20 cellular contexts compared by ENCODE assay signal in the genomic region with DNA sequence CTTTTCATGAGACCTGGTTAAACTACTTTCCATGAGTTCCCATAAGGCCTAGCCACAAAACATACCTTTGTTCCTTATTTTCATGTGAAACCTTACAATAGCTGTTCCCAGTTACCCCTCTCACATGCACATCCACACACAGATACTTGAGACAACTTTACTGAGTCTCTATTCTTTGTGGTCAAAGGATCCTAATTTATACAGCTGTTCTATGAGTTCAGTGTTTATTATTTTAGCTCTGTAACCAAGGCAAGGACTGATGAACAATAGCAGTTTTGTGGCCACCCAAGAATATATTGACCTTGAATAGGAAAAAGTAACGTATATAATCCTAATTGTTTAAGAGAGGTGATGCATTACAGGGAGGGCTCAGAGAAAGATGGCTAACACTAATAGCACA.
"Had no signal": no experiment of that assay in that cellular context is flagged by ENCODE, and none has a peak within 500 bp of the region (broad histone marks: within the 10 kb centered on the region; RNA-seq: fewer than 3 reads in every experiment).

No MANE protein-coding gene starts in this region.

- H3K4me3 Mint-ChIP-seq: activated CD4-positive, alpha-beta memory T cell treated with anti-CD3 and anti-CD28 coated beads for 36 hours; activated CD4-positive, alpha-beta T cell treated with anti-CD3 and anti-CD28 coated beads for 36 hours; activated naive CD8-positive, alpha-beta T cell; activated T-cell treated with anti-CD3 and anti-CD28 coated beads, Interleukin-2, amount 50 U/mL, for 24 hours; natural killer cell had no signal

- H3K27ac Mint-ChIP-seq: activated CD4-positive, alpha-beta memory T cell treated with anti-CD3 and anti-CD28 coated beads for 36 hours; activated CD4-positive, alpha-beta T cell treated with anti-CD3 and anti-CD28 coated beads for 36 hours; activated naive CD8-positive, alpha-beta T cell; activated T-cell treated with anti-CD3 and anti-CD28 coated beads, Interleukin-2, amount 50 U/mL, for 24 hours had no signal

- H3K27ac ChIP-seq: epithelial cell of prostate, gastroesophageal sphincter, heart right ventricle, skin epidermis had no signal

- DNase-seq: activated CD4-positive, alpha-beta memory T cell treated with anti-CD3 and anti-CD28 coated beads for 36 hours; activated CD4-positive, alpha-beta T cell treated with anti-CD3 and anti-CD28 coated beads for 36 hours; activated gamma-delta T cell treated with Interleukin-2 at 50 U/mL for 16 hours; activated T-cell treated with anti-CD3 and anti-CD28 coated beads, Interleukin-2, amount 50 U/mL, for 24 hours; dermis blood vessel endothelial cell; heart right ventricle; islet precursor cell; mucosa of descending colon; natural killer cell; retina; stimulated activated CD4-positive, alpha-beta T cell treated with anti-CD3 and anti-CD28 coated beads, Interleukin-15, amount 100 ng/mL, for 24 hours; stimulated activated CD4-positive, alpha-beta T cell treated with anti-CD3 and anti-CD28 coated beads, Interleukin-4, amount 100 ng/mL, for 1 hour; stimulated activated naive CD4-positive, alpha-beta T cell treated with Interleukin-2 at 50 U/mL for 16 hours; substantia nigra; T-helper 2 cell; trophoblast cell had no signal

- H3K36me3 Mint-ChIP-seq: activated naive CD8-positive, alpha-beta T cell; natural killer cell had no signal

- ATAC-seq: activated CD4-positive, alpha-beta T cell treated with anti-CD3 and anti-CD28 coated beads for 36 hours; gastroesophageal sphincter; heart right ventricle; mucosa of descending colon; natural killer cell had no signal

- H3K27me3 ChIP-seq: gastroesophageal sphincter, heart right ventricle had no signal

- H3K36me3 ChIP-seq: gastroesophageal sphincter, heart right ventricle had no signal

- H3K9me3 Mint-ChIP-seq: activated CD4-positive, alpha-beta memory T cell treated with anti-CD3 and anti-CD28 coated beads for 36 hours; activated T-cell treated with anti-CD3 and anti-CD28 coated beads, Interleukin-2, amount 50 U/mL, for 24 hours; natural killer cell had no signal

- H3K27me3 Mint-ChIP-seq: activated CD4-positive, alpha-beta memory T cell treated with anti-CD3 and anti-CD28 coated beads for 36 hours; activated CD4-positive, alpha-beta T cell treated with anti-CD3 and anti-CD28 coated beads for 36 hours; activated naive CD8-positive, alpha-beta T cell; activated T-cell treated with anti-CD3 and anti-CD28 coated beads, Interleukin-2, amount 50 U/mL, for 24 hours had no signal

- H3K4me3 ChIP-seq: gastroesophageal sphincter, heart right ventricle, mucosa of descending colon, skin epidermis had no signal

- H3K4me1 ChIP-seq: gastroesophageal sphincter had no signal

- H3K9me3 ChIP-seq: gastroesophageal sphincter, heart right ventricle, mucosa of descending colon had no signal
